19 cellular contexts compared by ENCODE assay signal in the genomic region with DNA sequence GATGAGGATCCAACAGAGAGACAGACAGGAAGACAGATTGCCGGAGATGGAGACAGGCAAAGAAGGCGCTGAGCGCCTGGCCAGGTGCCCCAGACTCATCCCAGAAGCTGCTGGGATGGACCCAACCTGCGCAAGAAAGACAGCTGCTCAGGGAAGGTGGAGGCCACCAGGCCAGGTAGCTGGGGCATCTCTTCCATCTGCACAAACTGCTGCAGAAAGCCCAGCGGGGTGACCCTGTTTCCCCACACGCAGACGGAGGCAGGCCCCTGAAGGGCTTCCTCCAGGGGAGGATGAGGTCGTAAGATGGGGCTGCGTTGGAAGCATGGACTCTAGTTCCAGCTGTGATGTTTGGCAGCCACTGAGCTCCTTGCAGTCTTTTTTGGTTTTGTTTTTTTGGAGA. TPM values are rescaled to one million over a fixed set of nuclear protein-coding genes. Genes with fewer than 3 reads are reported as not detected.
A peak's percentile ranks its signal among the peaks of the same experiment; 100 is the strongest.
DNase-seq lines count a peak whose midpoint lies in the region; ATAC-seq and TF ChIP-seq lines count a peak whose summit lies in the region.
"Had no signal": no experiment of that assay in that cellular context is flagged by ENCODE, and none has a peak within 500 bp of the region (broad histone marks: within the 10 kb centered on the region; RNA-seq: fewer than 3 reads in every experiment).

No MANE protein-coding gene starts in this region.

- H3K27me3 Mint-ChIP-seq in MCF 10A (ENCODE audit: insufficient read depth, unreplicated experiment), result no peaks in the 10 kb centered on the region

- no peak overlapping the region for H2BK15ac ChIP-seq in mesenchymal stem cell (ENCODE audit: low read depth, poor library complexity, severe bottlenecking)

- no peak overlapping the region for H3K4me3 Mint-ChIP-seq in MCF 10A (ENCODE audit: unreplicated experiment)
- H3K4me3 Mint-ChIP-seq: B cell; CD4-positive, CD25-positive, alpha-beta regulatory T cell; CD8-positive, alpha-beta T cell; GM23338; H9; HFFc6 had no signal

- H3K9ac ChIP-seq in mesenchymal stem cell (ENCODE audit: low read length) (no peak overlapping the region), trophoblast cell (ENCODE audit: low read length) (no peak overlapping the region)
- H3K9ac ChIP-seq: BLaER1 had no signal

- H4K91ac ChIP-seq in mesenchymal stem cell (ENCODE audit: low read length) (no peak overlapping the region), trophoblast cell (ENCODE audit: low read depth, low read length) (no peak overlapping the region)

- peak overlapping the region in 1 of 2 experiments; percentile 12 for H2BK12ac ChIP-seq in mesenchymal stem cell (ENCODE audit: low read length in 2 of 2)
- H2BK12ac ChIP-seq in trophoblast cell (ENCODE audit: low read length), result no peak overlapping the region

- H3K4me3 ChIP-seq in breast epithelium, result no peak overlapping the region
- H3K4me3 ChIP-seq in HEK293 (ENCODE audit: low read depth, low read length), result no peak overlapping the region
- H3K4me3 ChIP-seq in mesenchymal stem cell (ENCODE audit: insufficient read depth in 1 of 2, low read depth in 1 of 2, low read length in 2 of 2), result no peak overlapping the region
- no peak overlapping the region for H3K4me3 ChIP-seq in trophoblast cell (ENCODE audit: low read depth, low read length)
- H3K4me3 ChIP-seq: BLaER1, GM23338 had no signal

- H3K23ac ChIP-seq in mesenchymal stem cell (ENCODE audit: low read length in 2 of 2) (no peak overlapping the region), trophoblast cell (ENCODE audit: low read length) (no peak overlapping the region)

- intact Hi-C loops in MCF 10A (cut with micrococcal nuclease) (no loop called here), breast epithelium (cut with DNase I; ENCODE audit: low total_unique reads) (no loop called here)

- no peak overlapping the region for H3K14ac ChIP-seq in mesenchymal stem cell (ENCODE audit: low read length in 2 of 2)
- no peak overlapping the region for H3K14ac ChIP-seq in trophoblast cell (ENCODE audit: low read length)

- H2AK5ac ChIP-seq in mesenchymal stem cell (ENCODE audit: low read length, severe bottlenecking) (peak overlapping the region; percentile 9), trophoblast cell (ENCODE audit: low read length) (peak overlapping the region; percentile 35)

- H3K4me2 ChIP-seq in mesenchymal stem cell (ENCODE audit: low read length, poor library complexity, severe bottlenecking) (no peak overlapping the region), trophoblast cell (ENCODE audit: low read length) (no peak overlapping the region)
- H3K4me2 ChIP-seq: BLaER1, GM23338 had no signal

- H3K4ac ChIP-seq in mesenchymal stem cell (ENCODE audit: low read depth in 1 of 2, low read length in 2 of 2), result no peak overlapping the region
- no peak overlapping the region for H3K4ac ChIP-seq in trophoblast cell (ENCODE audit: low read depth, low read length)

- H2BK120ac ChIP-seq in mesenchymal stem cell (ENCODE audit: low read depth, low read length), result no peak overlapping the region
- H2BK120ac ChIP-seq in trophoblast cell (ENCODE audit: insufficient read depth, low read length, poor library complexity), result peak overlapping the region; percentile 11

- TF ChIP-seq CTCF in MCF 10A (IDR thresholded peaks at IDR 0.05; ENCODE audit: unreplicated experiment) (no peak), breast epithelium (IDR thresholded peaks at IDR 0.05) (no peak), HEK293 (tag by site-specific recombination; IDR thresholded peaks at IDR 0.05) (no peak)

- H4K12ac ChIP-seq in trophoblast cell (ENCODE audit: low read depth, low read length), result no peak overlapping the region

- no peaks in the 10 kb centered on the region for H3K79me2 ChIP-seq in trophoblast cell (ENCODE audit: control insufficient read depth, insufficient read depth, low read length, poor library complexity)

- WGBS in mesenchymal stem cell, result 98% methylated on average over 9 of the region's 9 CpGs
- WGBS in trophoblast cell (ENCODE audit: extremely low coverage, insufficient coverage, insufficient read length), result no CpG with 5 or more reads among the region's 9 CpGs

- H3K36me3 Mint-ChIP-seq in MCF 10A (ENCODE audit: insufficient read depth, unreplicated experiment), result peaks cover 4% of the 10 kb centered on the region
- H3K36me3 Mint-ChIP-seq: CD4-positive, CD25-positive, alpha-beta regulatory T cell; CD8-positive, alpha-beta T cell had no signal

- H4K8ac ChIP-seq in mesenchymal stem cell (ENCODE audit: low read length), result no peak overlapping the region
- peak overlapping the region; percentile 37 for H4K8ac ChIP-seq in trophoblast cell (ENCODE audit: low read depth, low read length)

- H2AFZ ChIP-seq in mesenchymal stem cell (ENCODE audit: low read depth, low read length) (no peak overlapping the region), trophoblast cell (ENCODE audit: insufficient read depth, low read length, poor library complexity) (no peak overlapping the region)
- H2AFZ ChIP-seq: GM23338 had no signal

- POLR2A ChIA-PET in MCF 10A (lab: Yijun Ruan, JAX) (interaction anchor here (0.6 to 3.5 kb wide), 4 partner anchors 10 to 73 kb away, joined by 3 to 12 read pairs (median 4); partner anchors contain the start of gene YWHAG), HEK293 (lab: Yijun Ruan, JAX) (interaction anchor here (0.8 kb wide), 1 partner anchor 16 kb away, joined by 3 read pairs; the partner anchor contains the start of gene YWHAG)

- H3K4me1 ChIP-seq in breast epithelium (no peaks in the 10 kb centered on the region), HEK293 (ENCODE audit: control insufficient read depth, insufficient read depth, low read length) (no peaks in the 10 kb centered on the region), mesenchymal stem cell (ENCODE audit: control insufficient read depth, insufficient read depth, low read depth, low read length) (peaks cover 19% of the 10 kb centered on the region), trophoblast cell (ENCODE audit: control insufficient read depth in 1 of 2, insufficient read depth in 2 of 2, low read length in 2 of 2) (peaks cover 15 to 18% of the 10 kb centered on the region in 2 experiments)

- H2BK5ac ChIP-seq in mesenchymal stem cell (ENCODE audit: low read depth, low read length, poor library complexity, severe bottlenecking) (no peak overlapping the region), trophoblast cell (ENCODE audit: low read depth, low read length, poor library complexity) (no peak overlapping the region)

- no peak for ATAC-seq in GM21786 (IDR thresholded peaks at IDR 0.05; ENCODE audit: unreplicated experiment)
- ATAC-seq: CD8-positive, alpha-beta T cell; GM23338; HCT116 had no signal

- no peak for DNase-seq in MCF 10A (ENCODE audit: unreplicated experiment)
- no peak for DNase-seq in breast epithelium (ENCODE audit: low spot score in 2 of 2)
- DNase-seq in mesenchymal stem cell, result no peak
- no peak for DNase-seq in trophoblast cell
- DNase-seq in NCI-H1105 treated with DMSO at 0.1 percent for 48 hours (lab: John Stamatoyannopoulos, UW), result no peak
- DNase-seq: Caco-2; CD4-positive, CD25-positive, alpha-beta regulatory T cell; CD8-positive, alpha-beta T cell; DMS153; DND-41; H9; HFFc6 had no signal

- no peaks in the 10 kb centered on the region for H3K27me3 ChIP-seq in breast epithelium
- H3K27me3 ChIP-seq in mesenchymal stem cell (ENCODE audit: control insufficient read depth in 1 of 2, insufficient read depth in 1 of 2, low read length in 2 of 2), result no peaks in the 10 kb centered on the region
- no peaks in the 10 kb centered on the region for H3K27me3 ChIP-seq in trophoblast cell (ENCODE audit: insufficient read depth, low read length)
- H3K27me3 ChIP-seq: BLaER1 had no signal

- H3K79me1 ChIP-seq in mesenchymal stem cell (replicated peaks; ENCODE audit: low read length, poor library complexity, severe bottlenecking) (no peaks in the 10 kb centered on the region), trophoblast cell (ENCODE audit: low read length) (peaks cover 13% of the 10 kb centered on the region)

- BruUV-seq in MCF 10A (replicated peaks; lab: Mats Ljungman, UMichigan), result no TSS peak

- H3K9me3 ChIP-seq in breast epithelium, result no peaks in the 10 kb centered on the region
- H3K9me3 ChIP-seq in HEK293 (ENCODE audit: control insufficient read depth, insufficient read depth, low read depth, low read length), result no peaks in the 10 kb centered on the region
- H3K9me3 ChIP-seq in mesenchymal stem cell (ENCODE audit: control insufficient read depth, low read length), result no peaks in the 10 kb centered on the region
- no peaks in the 10 kb centered on the region for H3K9me3 ChIP-seq in trophoblast cell (ENCODE audit: insufficient read depth, low read depth, low read length)
- H3K9me3 ChIP-seq: BLaER1, Caco-2 had no signal

- H3K9me3 Mint-ChIP-seq in MCF 10A (ENCODE audit: unreplicated experiment), result no peaks in the 10 kb centered on the region
- H3K9me3 Mint-ChIP-seq: CD8-positive, alpha-beta T cell; GM23338; H9; HFFc6 had no signal

- no peak overlapping the region for H3K27ac ChIP-seq in breast epithelium
- H3K27ac ChIP-seq in HEK293 (ENCODE audit: extremely low read depth, low read depth, low read length), result no peak overlapping the region
- H3K27ac ChIP-seq in mesenchymal stem cell (ENCODE audit: low read length, poor library complexity, severe bottlenecking), result no peak overlapping the region
- H3K27ac ChIP-seq in trophoblast cell (ENCODE audit: low read depth, low read length), result no peak overlapping the region
- H3K27ac ChIP-seq: BLaER1, C4-2B had no signal

- peak overlapping the region; percentile 32 for H3K27ac Mint-ChIP-seq in MCF 10A (ENCODE audit: low read depth, unreplicated experiment)
- H3K27ac Mint-ChIP-seq: B cell; CD4-positive, CD25-positive, alpha-beta regulatory T cell; CD8-positive, alpha-beta T cell; GM23338; H9; HFFc6 had no signal

- H3K18ac ChIP-seq in mesenchymal stem cell (ENCODE audit: low read depth in 1 of 2, low read length in 2 of 2) (no peak overlapping the region), trophoblast cell (ENCODE audit: low read length) (no peak overlapping the region)

- CTCF ChIA-PET in MCF 10A (lab: Yijun Ruan, JAX), result interaction anchor here (1.0 kb wide), 1 partner anchor 16 kb away, joined by 7 read pairs; no protein-coding TSS in a partner anchor
- CTCF ChIA-PET in HEK293 (lab: Yijun Ruan, JAX), result no interaction called here

- H3K4me1 Mint-ChIP-seq in MCF 10A (ENCODE audit: insufficient read depth, unreplicated experiment), result peaks cover 10% of the 10 kb centered on the region

- TF ChIP-seq POLR2A in breast epithelium (IDR thresholded peaks at IDR 0.05), result no peak

- H3K36me3 ChIP-seq in breast epithelium, result no peaks in the 10 kb centered on the region
- no peaks in the 10 kb centered on the region for H3K36me3 ChIP-seq in HEK293 (ENCODE audit: control insufficient read depth in 2 of 2, insufficient read depth in 1 of 2, low read length in 2 of 2)
- no peaks in the 10 kb centered on the region for H3K36me3 ChIP-seq in mesenchymal stem cell (ENCODE audit: control insufficient read depth in 1 of 2, insufficient read depth in 2 of 2, low read depth in 1 of 2, low read length in 2 of 2)
- no peaks in the 10 kb centered on the region for H3K36me3 ChIP-seq in trophoblast cell (ENCODE audit: control insufficient read depth in 1 of 2, insufficient read depth in 2 of 2, low read length in 2 of 2)
- H3K36me3 ChIP-seq: BLaER1 had no signal

RNA-seq across cellular contexts. Expression of gene YWHAG, which starts 16.5 kb away (rescaled TPM):
- total RNA-seq in MCF 10A (2022) (177 and 178 TPM in 2 replicates), breast epithelium (100 to 1,000 TPM in 1 of 3 donors, 10 to 100 TPM in 2; 58.7 to 128 (median 63.7) TPM)
- 106 TPM for polyA plus RNA-seq in mesenchymal stem cell (2013, experiment 1 of 2)
- polyA plus RNA-seq in mesenchymal stem cell (2013, experiment 2 of 2), result 107 TPM
- polyA plus RNA-seq in trophoblast cell (2013), result 95.3 and 99.5 TPM in 2 replicates

RNA-seq across cellular contexts. Expression of gene SSC4D, which starts 34.2 kb away (rescaled TPM):
- total RNA-seq in MCF 10A (2022) (0.42 and 0.58 TPM in 2 replicates), breast epithelium (1 to 10 TPM in 2 of 3 donors, not detected in 1; 1.9 to 2.6 TPM)
- polyA plus RNA-seq in mesenchymal stem cell (2013, experiment 1 of 2), result 0.46 TPM
- 0.49 TPM for polyA plus RNA-seq in mesenchymal stem cell (2013, experiment 2 of 2)
- polyA plus RNA-seq in trophoblast cell (2013), result 7.1 and 7.7 TPM in 2 replicates
- total RNA-seq: B cell; CD4-positive, CD25-positive, alpha-beta regulatory T cell; CD8-positive, alpha-beta T cell had no signal

RNA-seq across cellular contexts. Expression of gene ZP3, which starts 49.5 kb away (rescaled TPM):
- total RNA-seq in MCF 10A (2022), result 5.6 TPM in 2 replicates
- total RNA-seq in breast epithelium, result 1 to 10 TPM; 1.4 to 2.9 (median 2.0) TPM
- 1.9 TPM for polyA plus RNA-seq in mesenchymal stem cell (2013, experiment 1 of 2)
- 4.6 TPM for polyA plus RNA-seq in mesenchymal stem cell (2013, experiment 2 of 2)
- polyA plus RNA-seq in trophoblast cell (2013), result 3.3 and 4.2 TPM in 2 replicates
